Comparison of ENCODE assay signal across 35 cellular contexts in genomic region chr21:45243603-45244002, GRCh38.
"Had no signal": no experiment of that assay in that cellular context is flagged by ENCODE, and none has a peak within 500 bp of the region (broad histone marks: within the 10 kb centered on the region; RNA-seq: fewer than 3 reads in every experiment).

No MANE protein-coding gene starts in this region.

- H3K4me3 ChIP-seq: MG63 had no signal

- DNase-seq: Kasumi-1, MG63, MM.1S, MV-4-11, NCI-H1048, NCI-H1092, NCI-H1092 treated with DMSO at 0.1 percent for 48 hours, NCI-H1105, NCI-H1105 treated with DMSO at 0.1 percent for 48 hours, NCI-H1417, NCI-H1417 treated with DMSO at 0.1 percent for 48 hours, NCI-H1436, NCI-H1436 treated with DMSO at 0.1 percent for 48 hours, NCI-H146, NCI-H1694, NCI-H1694 treated with DMSO at 0.1 percent for 48 hours, NCI-H187, NCI-H187 treated with DMSO at 0.1 percent for 48 hours, NCI-H1930, NCI-H2029, NCI-H2029 treated with DMSO at 0.1 percent for 48 hours, NCI-H2081, NCI-H2081 treated with DMSO at 0.1 percent for 48 hours, NCI-H2107, NCI-H2171, NCI-H2171 treated with DMSO at 0.1 percent for 48 hours, NCI-H2227 treated with DMSO at 0.1 percent for 48 hours, NCI-H226, NCI-H345, NCI-H446, NCI-H446 treated with DMSO at 0.1 percent for 48 hours, NCI-H510A, NCI-H510A treated with DMSO at 0.1 percent for 48 hours, NCI-H524, NCI-H524 treated with DMSO at 0.1 percent for 48 hours had no signal

- H3K36me3 ChIP-seq: MG63 had no signal
